In genomic region chr2:43427032-43427424, GRCh38 we compare ENCODE assay signal across 9 cellular contexts.
DNase-seq lines count a peak whose midpoint lies in the region; ATAC-seq and TF ChIP-seq lines count a peak whose summit lies in the region.
"Had no signal": no experiment of that assay in that cellular context is flagged by ENCODE, and none has a peak within 500 bp of the region (broad histone marks: within the 10 kb centered on the region; RNA-seq: fewer than 3 reads in every experiment).

No MANE protein-coding gene starts in this region.

- H3K27ac Mint-ChIP-seq in activated CD8-positive, alpha-beta memory T cell treated with anti-CD3 and anti-CD28 coated beads, Interleukin-2, amount 10 ng/mL, durations not matched to agents 7 days and 5 days, result peak overlapping the region; percentile 74
- peak overlapping the region; percentile 26 for H3K27ac Mint-ChIP-seq in activated T-helper 1 cell treated with anti-CD3 and anti-CD28 coated beads, Interleukin-12 subunit alpha, Interleukin-12 subunit beta, Interleukin-2, Interleukin-4 antibody, amounts not matched to agents 30 ng/mL and 10 ng/mL and 1 ng/mL, durations not matched to agents 14 hours and 24 hours and 36 hours

- H3K4me3 ChIP-seq in liver (ENCODE audit: low read depth in 1 of 3, low read length in 3 of 3) (no peak overlapping the region), tibial nerve (no peak overlapping the region)

- peaks cover 29% of the 10 kb centered on the region for H3K36me3 Mint-ChIP-seq in activated CD8-positive, alpha-beta memory T cell treated with anti-CD3 and anti-CD28 coated beads, Interleukin-2, amount 10 ng/mL, durations not matched to agents 7 days and 5 days
- peaks cover 27% of the 10 kb centered on the region for H3K36me3 Mint-ChIP-seq in activated T-helper 1 cell treated with anti-CD3 and anti-CD28 coated beads, Interleukin-12 subunit alpha, Interleukin-12 subunit beta, Interleukin-2, Interleukin-4 antibody, amounts not matched to agents 30 ng/mL and 10 ng/mL and 1 ng/mL, durations not matched to agents 14 hours and 24 hours and 36 hours (ENCODE audit: low read depth)

- H3K4me1 ChIP-seq in liver (ENCODE audit: control insufficient read depth in 4 of 4, insufficient read depth in 4 of 4, low read length in 3 of 4), result peaks cover 4 to 26% (median 19%) of the 10 kb centered on the region in 4 donors
- H3K4me1 ChIP-seq in tibial nerve, result peaks cover 0 to 34% (median 13%) of the 10 kb centered on the region in 4 donors

- H3K9me3 ChIP-seq in liver (ENCODE audit: control insufficient read depth in 4 of 4, low read length in 3 of 4) (no peaks in the 10 kb centered on the region), tibial nerve (no peaks in the 10 kb centered on the region)
- H3K9me3 ChIP-seq: neutrophil had no signal

- 91% methylated on average over 8 of the region's 8 CpGs for WGBS in liver
- 92 to 93% methylated on average over 8 of the region's 8 CpGs for WGBS in tibial nerve, 2 donors

- H3K4me3 Mint-ChIP-seq in activated CD8-positive, alpha-beta memory T cell treated with anti-CD3 and anti-CD28 coated beads, Interleukin-2, amount 10 ng/mL, durations not matched to agents 7 days and 5 days, result no peak overlapping the region
- H3K4me3 Mint-ChIP-seq in activated T-helper 1 cell treated with anti-CD3 and anti-CD28 coated beads, Interleukin-12 subunit alpha, Interleukin-12 subunit beta, Interleukin-2, Interleukin-4 antibody, amounts not matched to agents 30 ng/mL and 10 ng/mL and 1 ng/mL, durations not matched to agents 14 hours and 24 hours and 36 hours, result peak overlapping the region; percentile 40

- no peak for TF ChIP-seq RAD21 in liver (IDR thresholded peaks at IDR 0.05)

- DNase-seq in activated CD8-positive, alpha-beta memory T cell treated with anti-CD3 and anti-CD28 coated beads, Interleukin-2, amount 10 ng/mL, durations not matched to agents 7 days and 5 days, result no peak
- no peak for DNase-seq in activated CD8-positive, alpha-beta memory T cell treated with anti-CD3 and anti-CD28 coated beads for 24 hours
- DNase-seq in activated T-helper 1 cell treated with anti-CD3 and anti-CD28 coated beads, Interleukin-12 subunit alpha, Interleukin-12 subunit beta, Interleukin-2, Interleukin-4 antibody, amounts not matched to agents 30 ng/mL and 10 ng/mL and 1 ng/mL, durations not matched to agents 14 hours and 24 hours and 36 hours (ENCODE audit: low spot score), result no peak
- no peak for DNase-seq in tibial nerve (ENCODE audit: low spot score in 2 of 2)
- no peak for DNase-seq in D341Med (ENCODE audit: low spot score)
- DNase-seq in NCI-H2227 treated with DMSO at 0.1 percent for 48 hours (lab: John Stamatoyannopoulos, UW), result no peak

- TF ChIP-seq EP300 in tibial nerve (IDR thresholded peaks at IDR 0.05), result no peak

- CTCF ChIA-PET in activated CD8-positive, alpha-beta memory T cell treated with anti-CD3 and anti-CD28 coated beads, Interleukin-2, amount 10 ng/mL, durations not matched to agents 7 days and 5 days (lab: Charles Lee), result interaction anchor here (1.3 kb wide), 2 partner anchors 11 to 198 kb away, joined by 3 to 4 read pairs; no protein-coding TSS in a partner anchor

- H3K27me3 ChIP-seq in liver (ENCODE audit: control insufficient read depth in 4 of 4, insufficient read depth in 4 of 4, low read length in 3 of 4) (no peaks in the 10 kb centered on the region), tibial nerve (no peaks in the 10 kb centered on the region)
- H3K27me3 ChIP-seq: neutrophil had no signal

- peaks cover 3% of the 10 kb centered on the region for H3K27me3 Mint-ChIP-seq in activated CD8-positive, alpha-beta memory T cell treated with anti-CD3 and anti-CD28 coated beads, Interleukin-2, amount 10 ng/mL, durations not matched to agents 7 days and 5 days
- peaks cover 2% of the 10 kb centered on the region for H3K27me3 Mint-ChIP-seq in activated T-helper 1 cell treated with anti-CD3 and anti-CD28 coated beads, Interleukin-12 subunit alpha, Interleukin-12 subunit beta, Interleukin-2, Interleukin-4 antibody, amounts not matched to agents 30 ng/mL and 10 ng/mL and 1 ng/mL, durations not matched to agents 14 hours and 24 hours and 36 hours (ENCODE audit: insufficient read depth)

- H3K27ac ChIP-seq in liver (ENCODE audit: low read depth in 1 of 2, low read length in 2 of 2) (peak overlapping the region; percentile 63 to 78), tibial nerve (peak overlapping the region in 3 of 4 donors; percentile 16 to 49 (median 27))
- H3K27ac ChIP-seq: neutrophil had no signal

- TF ChIP-seq CTCF in liver (IDR thresholded peaks at IDR 0.05; ENCODE audit: low read depth, low read length, missing input control), result no peak
- TF ChIP-seq CTCF in tibial nerve (IDR thresholded peaks at IDR 0.05), result no peak

- ATAC-seq in activated CD8-positive, alpha-beta memory T cell treated with anti-CD3 and anti-CD28 coated beads, Interleukin-2, amount 10 ng/mL, durations not matched to agents 7 days and 5 days, result no peak
- ATAC-seq in HG02973 (IDR thresholded peaks at IDR 0.05; ENCODE audit: unreplicated experiment), result no peak

- no peaks in the 10 kb centered on the region for H3K36me3 ChIP-seq in liver (ENCODE audit: control insufficient read depth in 4 of 4, insufficient read depth in 3 of 4, low read depth in 1 of 4, low read length in 3 of 4)
- peaks cover 0 to 11% (median 0%) of the 10 kb centered on the region in 3 donors for H3K36me3 ChIP-seq in tibial nerve
- H3K36me3 ChIP-seq: neutrophil had no signal

- TF ChIP-seq POLR2A in tibial nerve (IDR thresholded peaks at IDR 0.05), result no peak

- peaks cover 37% of the 10 kb centered on the region for H3K4me1 Mint-ChIP-seq in activated CD8-positive, alpha-beta memory T cell treated with anti-CD3 and anti-CD28 coated beads, Interleukin-2, amount 10 ng/mL, durations not matched to agents 7 days and 5 days
- H3K4me1 Mint-ChIP-seq in activated T-helper 1 cell treated with anti-CD3 and anti-CD28 coated beads, Interleukin-12 subunit alpha, Interleukin-12 subunit beta, Interleukin-2, Interleukin-4 antibody, amounts not matched to agents 30 ng/mL and 10 ng/mL and 1 ng/mL, durations not matched to agents 14 hours and 24 hours and 36 hours (ENCODE audit: low read depth), result peaks cover 39% of the 10 kb centered on the region

- intact Hi-C loops in activated T-helper 1 cell treated with anti-CD3 and anti-CD28 coated beads, Interleukin-12 subunit alpha, Interleukin-12 subunit beta, Interleukin-2, Interleukin-4 antibody, amounts not matched to agents 30 ng/mL and 10 ng/mL and 1 ng/mL, durations not matched to agents 14 hours and 24 hours and 36 hours (cut with micrococcal nuclease), result loop anchor here (2.0 to 10.0 kb wide), 5 partner anchors 58 to 702 kb away; partner anchors contain the start of gene DYNC2LI1

- H3K9ac ChIP-seq in liver (ENCODE audit: low read depth in 1 of 2, low read length in 2 of 2), result no peak overlapping the region

- peaks cover 2% of the 10 kb centered on the region for H3K9me3 Mint-ChIP-seq in activated CD8-positive, alpha-beta memory T cell treated with anti-CD3 and anti-CD28 coated beads, Interleukin-2, amount 10 ng/mL, durations not matched to agents 7 days and 5 days (ENCODE audit: low read depth)
- no peaks in the 10 kb centered on the region for H3K9me3 Mint-ChIP-seq in activated T-helper 1 cell treated with anti-CD3 and anti-CD28 coated beads, Interleukin-12 subunit alpha, Interleukin-12 subunit beta, Interleukin-2, Interleukin-4 antibody, amounts not matched to agents 30 ng/mL and 10 ng/mL and 1 ng/mL, durations not matched to agents 14 hours and 24 hours and 36 hours

TF ChIP-seq in liver, 16 proteins besides CTCF, POLR2A, EP300 and RAD21 (continues in another document):
- TF ChIP-seq HNF4G (IDR thresholded peaks at IDR 0.05) (no peak), FOXA1 (IDR thresholded peaks at IDR 0.05) (no peak), YY1 (IDR thresholded peaks at IDR 0.05) (no peak), HNF4A (conservative IDR thresholded peaks at IDR 0.05) (no peak), RXRA (IDR thresholded peaks at IDR 0.05) (no peak), NR2F2 (IDR thresholded peaks at IDR 0.05) (no peak), GABPA (IDR thresholded peaks at IDR 0.05 in 1 of 2, conservative IDR thresholded peaks at IDR 0.05 in 1 of 2) (no peak), FOXA2 (IDR thresholded peaks at IDR 0.05) (no peak), SP1 (IDR thresholded peaks at IDR 0.05) (no peak)
- TF ChIP-seq, protein P1, sequence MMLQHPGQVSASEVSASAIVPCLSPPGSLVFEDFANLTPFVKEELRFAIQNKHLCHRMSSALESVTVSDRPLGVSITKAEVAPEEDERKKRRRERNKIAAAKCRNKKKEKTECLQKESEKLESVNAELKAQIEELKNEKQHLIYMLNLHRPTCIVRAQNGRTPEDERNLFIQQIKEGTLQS (IDR thresholded peaks at IDR 0.05), result no peak
- TF ChIP-seq, protein P2, sequence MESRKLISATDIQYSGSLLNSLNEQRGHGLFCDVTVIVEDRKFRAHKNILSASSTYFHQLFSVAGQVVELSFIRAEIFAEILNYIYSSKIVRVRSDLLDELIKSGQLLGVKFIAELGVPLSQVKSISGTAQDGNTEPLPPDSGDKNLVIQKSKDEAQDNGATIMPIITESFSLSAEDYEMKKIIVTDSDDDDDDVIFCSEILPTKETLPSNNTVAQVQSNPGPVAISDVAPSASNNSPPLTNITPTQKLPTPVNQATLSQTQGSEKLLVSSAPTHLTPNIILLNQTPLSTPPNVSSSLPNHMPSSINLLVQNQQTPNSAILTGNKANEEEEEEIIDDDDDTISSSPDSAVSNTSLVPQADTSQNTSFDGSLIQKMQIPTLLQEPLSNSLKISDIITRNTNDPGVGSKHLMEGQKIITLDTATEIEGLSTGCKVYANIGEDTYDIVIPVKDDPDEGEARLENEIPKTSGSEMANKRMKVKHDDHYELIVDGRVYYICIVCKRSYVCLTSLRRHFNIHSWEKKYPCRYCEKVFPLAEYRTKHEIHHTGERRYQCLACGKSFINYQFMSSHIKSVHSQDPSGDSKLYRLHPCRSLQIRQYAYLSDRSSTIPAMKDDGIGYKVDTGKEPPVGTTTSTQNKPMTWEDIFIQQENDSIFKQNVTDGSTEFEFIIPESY (IDR thresholded peaks at IDR 0.05), result no peak
